Comparison of ENCODE assay signal across 9 cellular contexts in the genomic region with DNA sequence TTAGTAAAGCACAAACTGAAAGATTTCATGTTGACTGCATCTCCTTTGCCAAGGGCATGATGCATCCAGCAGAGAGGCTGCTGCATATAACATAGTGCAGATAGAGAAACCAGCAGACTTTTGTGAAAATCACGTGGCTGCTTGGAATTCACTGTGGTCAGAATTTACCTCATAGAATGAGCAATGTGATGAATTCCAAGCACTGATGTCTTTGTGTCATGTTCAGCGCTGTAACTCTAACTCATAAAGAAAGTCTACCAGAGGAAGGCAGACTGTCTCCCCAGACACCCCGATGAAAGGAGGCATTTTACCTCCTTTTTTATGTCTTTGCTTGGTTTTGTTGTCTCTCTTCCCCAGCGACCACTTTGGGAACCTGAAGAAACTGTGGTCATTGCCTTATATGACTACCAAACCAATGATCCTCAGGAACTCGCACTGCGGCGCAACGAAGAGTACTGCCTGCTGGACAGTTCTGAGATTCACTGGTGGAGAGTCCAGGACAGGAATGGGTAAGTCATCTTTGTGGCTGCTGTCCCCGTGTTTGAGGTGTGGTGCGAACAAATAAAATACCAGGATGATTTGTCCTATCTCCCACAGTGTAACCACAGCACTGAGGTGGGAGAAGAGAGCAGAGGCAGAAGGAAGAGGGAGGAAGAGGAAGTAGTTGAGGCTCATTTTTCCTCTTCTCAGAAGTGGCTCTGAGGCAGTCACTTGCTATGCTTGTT. TPM values are rescaled to one million over a fixed set of nuclear protein-coding genes. Genes with fewer than 3 reads are reported as not detected.
DNase-seq lines count a peak whose midpoint lies in the region; ATAC-seq and TF ChIP-seq lines count a peak whose summit lies in the region.
"Had no signal": no experiment of that assay in that cellular context is flagged by ENCODE, and none has a peak within 500 bp of the region (broad histone marks: within the 10 kb centered on the region; RNA-seq: fewer than 3 reads in every experiment).

No MANE protein-coding gene starts in this region.

- H3K4me1 Mint-ChIP-seq in activated naive CD8-positive, alpha-beta T cell treated with anti-CD3 and anti-CD28 coated beads, Interleukin-2, amount 10 ng/mL, durations not matched to agents 7 days and 5 days: peaks cover 67% of the 10 kb centered on the region
- peaks cover 2% of the 10 kb centered on the region for H3K4me1 Mint-ChIP-seq in WTC11

- TF ChIP-seq CTCF in SU-DHL-6 (IDR thresholded peaks at IDR 0.05; ENCODE audit: insufficient read depth, low read length, poor library complexity, severe bottlenecking) (no peak), WTC11 (IDR thresholded peaks at IDR 0.05) (no peak)

- peak overlapping the region; percentile 83 for H3K4me3 Mint-ChIP-seq in activated naive CD8-positive, alpha-beta T cell treated with anti-CD3 and anti-CD28 coated beads, Interleukin-2, amount 10 ng/mL, durations not matched to agents 7 days and 5 days
- no peak overlapping the region for H3K4me3 Mint-ChIP-seq in WTC11

- peaks cover 77% of the 10 kb centered on the region for H3K36me3 Mint-ChIP-seq in activated naive CD8-positive, alpha-beta T cell treated with anti-CD3 and anti-CD28 coated beads, Interleukin-2, amount 10 ng/mL, durations not matched to agents 7 days and 5 days
- H3K36me3 Mint-ChIP-seq in WTC11: no peaks in the 10 kb centered on the region

- peak overlapping the region; percentile 91 for H3K27ac Mint-ChIP-seq in activated naive CD8-positive, alpha-beta T cell treated with anti-CD3 and anti-CD28 coated beads, Interleukin-2, amount 10 ng/mL, durations not matched to agents 7 days and 5 days
- no peak overlapping the region for H3K27ac Mint-ChIP-seq in WTC11

- DNase-seq in GM03348 (ENCODE audit: low spot score) (peak; percentile 43), ureter (ENCODE audit: low spot score) (no peak), WTC11 (ENCODE audit: low spot score) (no peak), NCI-H82 (lab: John Stamatoyannopoulos, UW) (no peak)
- peak; percentile 57 for DNase-seq in activated naive CD8-positive, alpha-beta T cell treated with anti-CD3 and anti-CD28 coated beads, Interleukin-2, amount 10 ng/mL, durations not matched to agents 7 days and 5 days
- DNase-seq in stimulated activated CD4-positive, alpha-beta T cell treated with anti-CD3 and anti-CD28 coated beads, Interleukin-15, amount 100 ng/mL, for 24 hours: peak; percentile 78

- H3K79me2 ChIP-seq in SU-DHL-6 (ENCODE audit: insufficient read depth, low read length): no peaks in the 10 kb centered on the region

- H3K27ac ChIP-seq in SU-DHL-6 (ENCODE audit: low read depth, low read length): no peak overlapping the region
- H3K27ac ChIP-seq: VCaP had no signal

- H3K27me3 Mint-ChIP-seq in activated naive CD8-positive, alpha-beta T cell treated with anti-CD3 and anti-CD28 coated beads, Interleukin-2, amount 10 ng/mL, durations not matched to agents 7 days and 5 days: no peaks in the 10 kb centered on the region
- no peaks in the 10 kb centered on the region; the same call in 1 of the 2 replicates for H3K27me3 Mint-ChIP-seq in WTC11 (ENCODE audit: low read depth)

- H3K36me3 ChIP-seq in SU-DHL-6 (ENCODE audit: low read length): no peaks in the 10 kb centered on the region

- no peaks in the 10 kb centered on the region for H3K9me3 ChIP-seq in SU-DHL-6 (ENCODE audit: insufficient read depth, low read length)

- CTCF ChIA-PET in WTC11 (lab: Charles Lee): no interaction called here

- H3K9me3 Mint-ChIP-seq in activated naive CD8-positive, alpha-beta T cell treated with anti-CD3 and anti-CD28 coated beads, Interleukin-2, amount 10 ng/mL, durations not matched to agents 7 days and 5 days: no peaks in the 10 kb centered on the region
- no peaks in the 10 kb centered on the region for H3K9me3 Mint-ChIP-seq in WTC11

- H3F3A ChIP-seq in SU-DHL-6 (ENCODE audit: insufficient read depth): no peaks in the 10 kb centered on the region

- no peak overlapping the region for H3K4me2 ChIP-seq in SU-DHL-6 (ENCODE audit: low read depth, low read length, poor library complexity, severe bottlenecking)

- H4K20me1 ChIP-seq in SU-DHL-6 (ENCODE audit: low read depth, low read length): no peaks in the 10 kb centered on the region

- POLR2A ChIA-PET in activated naive CD8-positive, alpha-beta T cell treated with anti-CD3 and anti-CD28 coated beads, Interleukin-2, amount 10 ng/mL, durations not matched to agents 7 days and 5 days (lab: Charles Lee): interaction anchor here (1.5 to 2.3 kb wide), 4 partner anchors 40 to 80 kb away, joined by 4 to 8 read pairs (median 8); a partner anchor contains a TSS
- POLR2A ChIA-PET in WTC11 (lab: Charles Lee): no interaction called here

- ATAC-seq in activated naive CD8-positive, alpha-beta T cell treated with anti-CD3 and anti-CD28 coated beads, Interleukin-2, amount 10 ng/mL, durations not matched to agents 7 days and 5 days (ENCODE audit: low read depth): peak; percentile 69
- no peak for ATAC-seq in GM21529 (IDR thresholded peaks at IDR 0.05; ENCODE audit: unreplicated experiment)
- no peak for ATAC-seq in WTC11

- no peak overlapping the region for H3K9ac ChIP-seq in SU-DHL-6 (ENCODE audit: low read length)

- H3K4me3 ChIP-seq in SU-DHL-6 (ENCODE audit: insufficient read depth, low read length, poor library complexity, severe bottlenecking): no peak overlapping the region

- no peaks in the 10 kb centered on the region for H3K9me2 ChIP-seq in SU-DHL-6 (replicated peaks; ENCODE audit: insufficient read depth, low read length)

- no peaks in the 10 kb centered on the region for H3K27me3 ChIP-seq in SU-DHL-6 (ENCODE audit: low read length)

- H2AFZ ChIP-seq in SU-DHL-6 (ENCODE audit: low read depth, low read length, severe bottlenecking): peak overlapping the region; percentile 15

TF ChIP-seq in WTC11, 78 proteins besides CTCF, POLR2A, EP300 and RAD21:
- TF ChIP-seq TEAD1 (CRISPR knock-in tag; IDR thresholded peaks at IDR 0.05) (no peak), SOX15 (CRISPR knock-in tag; IDR thresholded peaks at IDR 0.05) (no peak), JAZF1 (CRISPR knock-in tag; IDR thresholded peaks at IDR 0.05) (no peak), ZNF219 (CRISPR knock-in tag; IDR thresholded peaks at IDR 0.05; ENCODE audit: borderline replicate concordance) (no peak), GTF2I (CRISPR knock-in tag; conservative IDR thresholded peaks at IDR 0.05) (no peak), RELA (CRISPR knock-in tag; IDR thresholded peaks at IDR 0.05; ENCODE audit: borderline replicate concordance) (no peak)
- TF ChIP-seq, protein P1, sequence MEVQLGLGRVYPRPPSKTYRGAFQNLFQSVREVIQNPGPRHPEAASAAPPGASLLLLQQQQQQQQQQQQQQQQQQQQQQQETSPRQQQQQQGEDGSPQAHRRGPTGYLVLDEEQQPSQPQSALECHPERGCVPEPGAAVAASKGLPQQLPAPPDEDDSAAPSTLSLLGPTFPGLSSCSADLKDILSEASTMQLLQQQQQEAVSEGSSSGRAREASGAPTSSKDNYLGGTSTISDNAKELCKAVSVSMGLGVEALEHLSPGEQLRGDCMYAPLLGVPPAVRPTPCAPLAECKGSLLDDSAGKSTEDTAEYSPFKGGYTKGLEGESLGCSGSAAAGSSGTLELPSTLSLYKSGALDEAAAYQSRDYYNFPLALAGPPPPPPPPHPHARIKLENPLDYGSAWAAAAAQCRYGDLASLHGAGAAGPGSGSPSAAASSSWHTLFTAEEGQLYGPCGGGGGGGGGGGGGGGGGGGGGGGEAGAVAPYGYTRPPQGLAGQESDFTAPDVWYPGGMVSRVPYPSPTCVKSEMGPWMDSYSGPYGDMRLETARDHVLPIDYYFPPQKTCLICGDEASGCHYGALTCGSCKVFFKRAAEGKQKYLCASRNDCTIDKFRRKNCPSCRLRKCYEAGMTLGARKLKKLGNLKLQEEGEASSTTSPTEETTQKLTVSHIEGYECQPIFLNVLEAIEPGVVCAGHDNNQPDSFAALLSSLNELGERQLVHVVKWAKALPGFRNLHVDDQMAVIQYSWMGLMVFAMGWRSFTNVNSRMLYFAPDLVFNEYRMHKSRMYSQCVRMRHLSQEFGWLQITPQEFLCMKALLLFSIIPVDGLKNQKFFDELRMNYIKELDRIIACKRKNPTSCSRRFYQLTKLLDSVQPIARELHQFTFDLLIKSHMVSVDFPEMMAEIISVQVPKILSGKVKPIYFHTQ (CRISPR knock-in tag; IDR thresholded peaks at IDR 0.05): no peak
- TF ChIP-seq, protein P2, sequence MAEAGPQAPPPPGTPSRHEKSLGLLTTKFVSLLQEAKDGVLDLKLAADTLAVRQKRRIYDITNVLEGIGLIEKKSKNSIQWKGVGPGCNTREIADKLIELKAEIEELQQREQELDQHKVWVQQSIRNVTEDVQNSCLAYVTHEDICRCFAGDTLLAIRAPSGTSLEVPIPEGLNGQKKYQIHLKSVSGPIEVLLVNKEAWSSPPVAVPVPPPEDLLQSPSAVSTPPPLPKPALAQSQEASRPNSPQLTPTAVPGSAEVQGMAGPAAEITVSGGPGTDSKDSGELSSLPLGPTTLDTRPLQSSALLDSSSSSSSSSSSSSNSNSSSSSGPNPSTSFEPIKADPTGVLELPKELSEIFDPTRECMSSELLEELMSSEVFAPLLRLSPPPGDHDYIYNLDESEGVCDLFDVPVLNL (CRISPR knock-in tag; IDR thresholded peaks at IDR 0.05; ENCODE audit: borderline replicate concordance, low read depth): no peak
- TF ChIP-seq, protein P3, sequence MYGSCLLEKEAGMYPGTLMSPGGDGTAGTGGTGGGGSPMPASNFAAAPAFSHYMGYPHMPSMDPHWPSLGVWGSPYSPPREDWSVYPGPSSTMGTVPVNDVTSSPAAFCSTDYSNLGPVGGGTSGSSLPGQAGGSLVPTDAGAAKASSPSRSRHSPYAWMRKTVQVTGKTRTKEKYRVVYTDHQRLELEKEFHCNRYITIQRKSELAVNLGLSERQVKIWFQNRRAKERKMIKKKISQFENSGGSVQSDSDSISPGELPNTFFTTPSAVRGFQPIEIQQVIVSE (CRISPR knock-in tag; IDR thresholded peaks at IDR 0.05; ENCODE audit: borderline replicate concordance): no peak
- TF ChIP-seq, protein P4, sequence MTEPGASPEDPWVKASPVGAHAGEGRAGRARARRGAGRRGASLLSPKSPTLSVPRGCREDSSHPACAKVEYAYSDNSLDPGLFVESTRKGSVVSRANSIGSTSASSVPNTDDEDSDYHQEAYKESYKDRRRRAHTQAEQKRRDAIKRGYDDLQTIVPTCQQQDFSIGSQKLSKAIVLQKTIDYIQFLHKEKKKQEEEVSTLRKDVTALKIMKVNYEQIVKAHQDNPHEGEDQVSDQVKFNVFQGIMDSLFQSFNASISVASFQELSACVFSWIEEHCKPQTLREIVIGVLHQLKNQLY (CRISPR knock-in tag; IDR thresholded peaks at IDR 0.05): no peak

RNA-seq across cellular contexts. Expression of a gene that starts 42.0 kb away (rescaled TPM):
- total RNA-seq in activated naive CD8-positive, alpha-beta T cell treated with anti-CD3 and anti-CD28 coated beads, Interleukin-2, amount 10 ng/mL, durations not matched to agents 7 days and 5 days: 100 to 1,000 TPM; 313 to 324 TPM
- 4.7 TPM for total RNA-seq in ureter
- total RNA-seq in WTC11 (2021): 0.37 to 0.55 TPM (median 0.52 TPM) in 3 replicates

RNA-seq across cellular contexts. Expression of a gene that starts 43.3 kb away (rescaled TPM):
- total RNA-seq in activated naive CD8-positive, alpha-beta T cell treated with anti-CD3 and anti-CD28 coated beads, Interleukin-2, amount 10 ng/mL, durations not matched to agents 7 days and 5 days: 100 to 1,000 TPM; 458 to 480 TPM
- total RNA-seq in ureter (45.3 TPM), WTC11 (2021) (95.3 to 102 TPM (median 101 TPM) in 3 replicates)

RNA-seq across cellular contexts. Expression of a gene that starts 56.6 kb away (rescaled TPM):
- not detected for total RNA-seq in activated naive CD8-positive, alpha-beta T cell treated with anti-CD3 and anti-CD28 coated beads, Interleukin-2, amount 10 ng/mL, durations not matched to agents 7 days and 5 days
- not detected for total RNA-seq in ureter
- not detected in 3 replicates for total RNA-seq in WTC11 (2021)

Comparison
In these comparisons a context has a peak if more than half of its experiments do, and no peak if none do; other contexts are left out.
1. DNase-seq: peak in GM03348 (single experiment), activated naive CD8-positive, alpha-beta T cell treated with anti-CD3 and anti-CD28 coated beads, Interleukin-2, amount 10 ng/mL, durations not matched to agents 7 days and 5 days (single experiment) and stimulated activated CD4-positive, alpha-beta T cell treated with anti-CD3 and anti-CD28 coated beads, Interleukin-15, amount 100 ng/mL, for 24 hours (single experiment); none in ureter (single experiment), WTC11 (single experiment) and NCI-H82 (single experiment).
2. RNA of a gene that starts 42.0 kb away (total RNA-seq): 313 to 324 TPM in activated naive CD8-positive, alpha-beta T cell treated with anti-CD3 and anti-CD28 coated beads, Interleukin-2, amount 10 ng/mL, durations not matched to agents 7 days and 5 days; 4.7 TPM in ureter (single experiment) and 0.37 to 0.55 TPM in WTC11; every median in the first group is over 10 times any median in the second.